In the genomic region with DNA sequence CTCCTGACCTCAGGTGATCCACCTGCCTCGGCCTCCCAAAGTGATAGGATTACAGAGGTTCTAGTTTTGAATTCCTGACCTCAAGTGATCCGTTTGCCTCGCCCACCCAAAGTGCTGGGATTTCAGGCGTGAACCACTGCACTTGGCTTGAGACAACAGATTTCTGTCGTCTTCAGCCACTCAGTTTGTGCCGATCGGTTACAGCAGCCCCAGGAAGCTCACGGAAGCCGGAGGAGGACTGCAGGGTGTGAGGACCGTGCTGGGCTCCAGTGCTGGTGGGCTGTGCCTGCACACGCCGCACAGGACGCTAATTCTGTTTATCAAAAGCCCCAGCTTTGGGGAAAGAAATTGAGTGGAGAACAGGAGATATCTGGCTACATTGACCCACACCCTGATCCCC, we compare ENCODE assay signal across 1 cellular context.
TF ChIP-seq lines count a peak whose summit lies in the region.

No MANE protein-coding gene starts in this region.

TF ChIP-seq in K562, 482 proteins besides CTCF, POLR2A, EP300 and RAD21 (continued from another document):
- TF ChIP-seq ZNF592 (IDR thresholded peaks at IDR 0.05) = no peak
TF ChIP-seq in K562: peak in this region for 0.
